Comparison of ENCODE assay signal across 9 cellular contexts in the genomic region with DNA sequence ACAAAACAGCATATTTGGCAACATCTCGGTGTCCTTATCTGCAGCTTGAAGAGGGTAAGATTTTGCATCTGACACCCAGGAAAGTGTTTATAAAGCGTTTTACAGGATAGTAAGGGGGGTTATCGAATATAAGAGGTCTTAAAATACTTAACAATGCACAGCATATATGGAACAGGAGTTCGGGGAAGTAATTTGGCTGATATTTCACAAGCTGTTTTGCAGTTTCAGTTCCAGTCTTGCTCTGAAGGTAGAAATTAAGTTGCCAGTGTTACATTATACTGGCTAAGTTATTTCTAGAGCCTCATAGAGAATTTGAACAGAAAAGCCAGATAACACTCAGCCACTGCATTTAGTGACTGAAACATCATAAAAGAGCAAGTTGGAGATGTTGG. TPM values are rescaled to one million over a fixed set of nuclear protein-coding genes. Genes with fewer than 3 reads are reported as not detected.
A peak's percentile ranks its signal among the peaks of the same experiment; 100 is the strongest.
DNase-seq lines count a peak whose midpoint lies in the region; ATAC-seq, FAIRE-seq and TF ChIP-seq lines count a peak whose summit lies in the region.
"Had no signal": no experiment of that assay in that cellular context is flagged by ENCODE, and none has a peak within 500 bp of the region (broad histone marks: within the 10 kb centered on the region; RNA-seq: fewer than 3 reads in every experiment).

No MANE protein-coding gene starts in this region.

- H3K4me1 ChIP-seq in GM12878 (ENCODE audit: control insufficient read depth, insufficient read depth, low read length) (peaks cover 10% of the 10 kb centered on the region), muscle layer of duodenum (ENCODE audit: control insufficient read depth in 1 of 2, insufficient read depth in 2 of 2, low read length in 2 of 2) (peaks cover 0 to 23% of the 10 kb centered on the region in 2 donors)

- peaks cover 29% of the 10 kb centered on the region for H3K79me2 ChIP-seq in GM12878 (ENCODE audit: control insufficient read depth, insufficient read depth, low read length)

- DNase-seq in CD1c-positive myeloid dendritic cell (ENCODE audit: extremely low spot score) (peak; percentile 76), GM12878 (ENCODE audit: low read depth, low spot score) (no peak), NCI-H146 (lab: John Stamatoyannopoulos, UW) (no peak), NCI-H1092 (lab: John Stamatoyannopoulos, UW) (no peak)
- no peak for DNase-seq in activated CD4-positive, alpha-beta T cell treated with anti-CD3 and anti-CD28 coated beads, Interleukin-2, amount 50 U/mL, for 1 hour
- no peak for DNase-seq in activated CD4-positive, alpha-beta T cell treated with anti-CD3 and anti-CD28 coated beads for 1 hour
- DNase-seq: activated CD4-positive, alpha-beta T cell treated with anti-CD3 and anti-CD28 coated beads, Interleukin-2, amount 50 U/mL, for 48 hours had no signal

- POLR2A ChIA-PET in GM12878 (lab: Charles Lee) = interaction anchor here (0.5 to 0.6 kb wide), 3 partner anchors 9 to 59 kb away, joined by 3 to 5 read pairs (median 4); no protein-coding TSS in a partner anchor

- no peak for TF ChIP-seq RAD21 in GM12878 (IDR thresholded peaks at IDR 0.05; ENCODE audit: insufficient read depth, low read depth, low read length)

- SMC1A ChIA-PET in GM12878 (lab: Charles Lee; ENCODE audit: uncharacterized antibody, unreplicated experiment) = interaction anchor here (1.6 kb wide), 1 partner anchor 212 kb away, joined by 6 read pairs; no protein-coding TSS in a partner anchor

- no peaks in the 10 kb centered on the region for H3K36me3 ChIP-seq in GM12878 (ENCODE audit: control insufficient read depth in 2 of 2, insufficient read depth in 2 of 2, low read length in 1 of 2)
- no peaks in the 10 kb centered on the region for H3K36me3 ChIP-seq in muscle layer of duodenum (ENCODE audit: control insufficient read depth in 1 of 2, insufficient read depth in 2 of 2, low read length in 2 of 2)

- H3K9me3 ChIP-seq in GM12878 (replicated peaks; ENCODE audit: control insufficient read depth, insufficient read depth, low read length) (no peaks in the 10 kb centered on the region; the same call in 1 of the 3 replicates), muscle layer of duodenum (ENCODE audit: control insufficient read depth in 1 of 2, low read length in 2 of 2) (no peaks in the 10 kb centered on the region)

- H3K27me3 ChIP-seq in GM12878 (replicated peaks in 1 of 2; ENCODE audit: control insufficient read depth in 2 of 2, insufficient read depth in 2 of 2, low read length in 1 of 2) = no peaks in the 10 kb centered on the region
- no peaks in the 10 kb centered on the region for H3K27me3 ChIP-seq in muscle layer of duodenum (ENCODE audit: low read depth, low read length)

- H3K4me2 ChIP-seq in GM12878 (ENCODE audit: control insufficient read depth, insufficient read depth) = peak overlapping the region; percentile 100

- CTCF ChIA-PET in GM12878 (lab: Yijun Ruan, JAX) = interaction anchor here (0.8 to 2.0 kb wide), 5 partner anchors 10 to 681 kb away, joined by 3 to 9 read pairs (median 3); a partner anchor contains a TSS

- intact Hi-C loops in GM12878 (cut with micrococcal nuclease; ENCODE audit: unreplicated experiment) = loop anchor here (2.0 to 5.0 kb wide), 4 partner anchors 301 to 901 kb away; a partner anchor contains a TSS

- no TSS peak for BruUV-seq in GM12878 (replicated peaks; lab: Mats Ljungman, UMichigan)

- TF ChIP-seq CTCF in GM12878 (IDR thresholded peaks at IDR 0.05 in 2 of 3, conservative IDR thresholded peaks at IDR 0.05 in 1 of 3; ENCODE audit: control insufficient read depth in 2 of 3, extremely low read depth in 1 of 3, insufficient read depth in 1 of 3, low read depth in 3 of 3, low read length in 3 of 3) = no peak

- peak; percentile 16 for ATAC-seq in HG02885 (IDR thresholded peaks at IDR 0.05; ENCODE audit: poor library complexity, unreplicated experiment)
- ATAC-seq in GM12878 = peak; percentile 27

- WGBS in GM12878 (ENCODE audit: insufficient coverage, insufficient replicate concordance, low lambda C conversion rate, missing lambda C conversion rate) = 1% methylated on average over 4 of the region's 4 CpGs

- no peak for FAIRE-seq in GM12878 (lab: Jason Lieb, UNC)

- RAD21 ChIA-PET in GM12878 (lab: Charles Lee; ENCODE audit: unreplicated experiment) = interaction anchor here (0.7 to 3.0 kb wide), 4 partner anchors 137 to 671 kb away, joined by 3 to 14 read pairs (median 4); a partner anchor contains a TSS

- H4K20me1 ChIP-seq in GM12878 (ENCODE audit: control insufficient read depth, insufficient read depth) = no peaks in the 10 kb centered on the region

- TF ChIP-seq EP300 in GM12878 (IDR thresholded peaks at IDR 0.05; ENCODE audit: borderline replicate concordance in 1 of 2, control insufficient read depth in 1 of 2, low read depth in 2 of 2, low read length in 2 of 2) = no peak

- in situ Hi-C loops in GM12878 (cut with MboI) = loop anchor here (5.0 kb wide), 1 partner anchor 681 kb away; a partner anchor contains a TSS

- H3K4me3 ChIP-seq in GM12878 (peak overlapping the region; percentile 81), muscle layer of duodenum (ENCODE audit: low read depth in 1 of 2, low read length in 2 of 2) (peak overlapping the region; percentile 80 to 85)

- no peak for TF ChIP-seq POLR2A in GM12878 (IDR thresholded peaks at IDR 0.05; ENCODE audit: low read depth, low read length)

- peak overlapping the region; percentile 72; the same call in 1 of the 2 replicates for H3K9ac ChIP-seq in GM12878 (ENCODE audit: control insufficient read depth, insufficient read depth, low read length)

- H3K27ac ChIP-seq in GM12878 (ENCODE audit: control insufficient read depth, insufficient read depth) = 0 out of 2 replicates have a peak overlapping the region, but pooled peaks have one; percentile 47
- H3K27ac ChIP-seq in muscle layer of duodenum (ENCODE audit: low read length) = peak overlapping the region; percentile 74

- H2AFZ ChIP-seq in GM12878 (ENCODE audit: control insufficient read depth, low read depth, low read length) = peak overlapping the region; percentile 98

TF ChIP-seq in GM12878, 131 proteins besides CTCF, POLR2A, EP300 and RAD21:
- TF ChIP-seq IKZF2 (IDR thresholded peaks at IDR 0.05) (0 out of 4 replicates have a peak, but pooled peaks of 1 of the 2 experiments have one; percentile 13), SIN3A (IDR thresholded peaks at IDR 0.05; ENCODE audit: low read depth, low read length) (no peak), MTA2 (IDR thresholded peaks at IDR 0.05; ENCODE audit: low read depth) (0 out of 2 replicates have a peak, but pooled peaks have one; percentile 37)

RNA-seq across cellular contexts. Expression of a gene that starts 0.9 kb away (rescaled TPM):
- total RNA-seq in GM12878 (2013; cell fraction: nucleolus; rRNA removed) = 179 and 195 TPM in 2 replicates
- total RNA-seq in GM12878 (2014; rRNA removed) (41.3 and 47.1 TPM in 2 replicates), GM12878 (2014; rRNA removed; fragmentation: Illumina TruSeq; extraction: Trizol) (25.6 and 27.5 TPM in 2 replicates), GM12878 (2021) (36.1 and 37.6 TPM in 2 replicates)
- 27.9 TPM for polyA plus RNA-seq in GM12878 (2011; ENCODE audit: low read depth)
- polyA plus RNA-seq in GM12878 (2011; rRNA removed) (16.6 and 26.1 TPM in 2 replicates), GM12878 (2014; fragmentation: Illumina TruSeq; extraction: Trizol) (28.6 and 36.7 TPM in 2 replicates), GM12878 (2014; fragmentation: Nextera tagmentation; extraction: Ambion mirVana) (10 to 100 TPM in 1 of 2 experiments, 1 to 10 TPM in 1; 9.1 to 12.0 TPM), GM12878 (2014; rRNA removed) (31.5 and 31.7 TPM in 2 replicates), GM12878 (2016; fragmentation: Nextera tagmentation; extraction: Ambion mirVana) (10 to 100 TPM; 33.4 to 38.3 TPM)
- 7.7 and 8.2 TPM in 2 replicates for polyA plus RNA-seq in GM12878 (2011; cell fraction: cytosol; rRNA removed)
- polyA plus RNA-seq in GM12878 (2011; cell fraction: nucleus; rRNA removed) = 17.1 and 22.9 TPM in 2 replicates
- polyA plus RNA-seq in GM12878 (2012) = 10.4 and 12.3 TPM in 2 replicates
- polyA minus RNA-seq in GM12878 (2011; rRNA and poly(A)+ RNA removed) = 10.5 and 11.6 TPM in 2 replicates
- polyA minus RNA-seq in GM12878 (2011; cell fraction: cytosol; rRNA and poly(A)+ RNA removed) = 8.7 and 11.7 TPM in 2 replicates
- 24.3 and 45.4 TPM in 2 replicates for polyA minus RNA-seq in GM12878 (2011; cell fraction: nucleus; rRNA and poly(A)+ RNA removed)

RNA-seq across cellular contexts. Expression of a gene that starts 26.6 kb away (rescaled TPM):
- total RNA-seq in GM12878 (2013; cell fraction: nucleolus; rRNA removed) = 1.7 and 2.8 TPM in 2 replicates
- total RNA-seq in GM12878 (2014; rRNA removed) = 0.11 and 0.76 TPM in 2 replicates
- total RNA-seq in GM12878 (2014; rRNA removed; fragmentation: Illumina TruSeq; extraction: Trizol) = 0.60 and 0.72 TPM in 2 replicates
- 0.58 and 1.1 TPM in 2 replicates for total RNA-seq in GM12878 (2021)
- polyA plus RNA-seq in GM12878 (2011; ENCODE audit: low read depth) = 0.09 TPM
- 0.58 and 0.71 TPM in 2 replicates for polyA plus RNA-seq in GM12878 (2011; rRNA removed)
- polyA plus RNA-seq in GM12878 (2011; cell fraction: cytosol; rRNA removed) = 0.31 and 0.55 TPM in 2 replicates
- polyA plus RNA-seq in GM12878 (2011; cell fraction: nucleus; rRNA removed) = 0.53 and 0.73 TPM in 2 replicates
- polyA plus RNA-seq in GM12878 (2012) = 0.18 and 0.25 TPM in 2 replicates
- polyA plus RNA-seq in GM12878 (2014; fragmentation: Illumina TruSeq; extraction: Trizol) = 0.43 and 1.5 TPM in 2 replicates
- polyA plus RNA-seq in GM12878 (2014; fragmentation: Nextera tagmentation; extraction: Ambion mirVana) = under 1 TPM in 1 of 2 experiments, not detected in 1; 0.18 TPM
- polyA plus RNA-seq in GM12878 (2014; rRNA removed) = 0.15 and 1.0 TPM in 2 replicates
- 1 to 10 TPM; 1.0 to 1.2 TPM for polyA plus RNA-seq in GM12878 (2016; fragmentation: Nextera tagmentation; extraction: Ambion mirVana)
- polyA minus RNA-seq in GM12878 (2011; rRNA and poly(A)+ RNA removed) = 0.26 and 0.88 TPM in 2 replicates
- 1.1 TPM in 1 of 2 replicates, not detected in the other for polyA minus RNA-seq in GM12878 (2011; cell fraction: cytosol; rRNA and poly(A)+ RNA removed)
- 1.5 and 1.8 TPM in 2 replicates for polyA minus RNA-seq in GM12878 (2011; cell fraction: nucleus; rRNA and poly(A)+ RNA removed)
